1 cellular context compared by ENCODE assay signal in genomic region chr14:68784298-68784910, GRCh38.
TF ChIP-seq lines count a peak whose summit lies in the region.

No MANE protein-coding gene starts in this region.

TF ChIP-seq in SK-N-SH, 30 proteins besides CTCF, POLR2A, EP300 and RAD21:
- TF ChIP-seq IRF3 (IDR thresholded peaks at IDR 0.05; ENCODE audit: low read depth, low read length) (no peak), POLR2AphosphoS5 (IDR thresholded peaks at IDR 0.05; ENCODE audit: low read depth, low read length) (no peak), USF2 (IDR thresholded peaks at IDR 0.05; ENCODE audit: borderline replicate concordance, low read depth, low read length) (no peak), TAF1 (IDR thresholded peaks at IDR 0.05; ENCODE audit: borderline replicate concordance, low read depth, low read length) (no peak), RFX5 (IDR thresholded peaks at IDR 0.05; ENCODE audit: low read length) (no peak), MEF2A (IDR thresholded peaks at IDR 0.05; ENCODE audit: borderline replicate concordance, low read depth) (no peak), RXRA (IDR thresholded peaks at IDR 0.05; ENCODE audit: borderline replicate concordance, low read depth) (no peak), REST (IDR thresholded peaks at IDR 0.05; ENCODE audit: low read depth, low read length) (no peak), ZBTB33 (IDR thresholded peaks at IDR 0.05; ENCODE audit: borderline replicate concordance, low read depth) (no peak), FOXJ3 (CRISPR knock-in tag; IDR thresholded peaks at IDR 0.05) (no peak), MAX (IDR thresholded peaks at IDR 0.05; ENCODE audit: low read depth) (no peak), TCF12 (IDR thresholded peaks at IDR 0.05) (no peak), ELF1 (IDR thresholded peaks at IDR 0.05) (no peak), NRF1 (IDR thresholded peaks at IDR 0.05; ENCODE audit: low read depth, low read length) (no peak), CHD2 (IDR thresholded peaks at IDR 0.05; ENCODE audit: low read length, partially characterized antibody) (no peak), PBX3 (IDR thresholded peaks at IDR 0.05) (no peak)
TF ChIP-seq in SK-N-SH: peak in this region for 0.
